ENCODE assay signal across 17 cellular contexts in the genomic region with DNA sequence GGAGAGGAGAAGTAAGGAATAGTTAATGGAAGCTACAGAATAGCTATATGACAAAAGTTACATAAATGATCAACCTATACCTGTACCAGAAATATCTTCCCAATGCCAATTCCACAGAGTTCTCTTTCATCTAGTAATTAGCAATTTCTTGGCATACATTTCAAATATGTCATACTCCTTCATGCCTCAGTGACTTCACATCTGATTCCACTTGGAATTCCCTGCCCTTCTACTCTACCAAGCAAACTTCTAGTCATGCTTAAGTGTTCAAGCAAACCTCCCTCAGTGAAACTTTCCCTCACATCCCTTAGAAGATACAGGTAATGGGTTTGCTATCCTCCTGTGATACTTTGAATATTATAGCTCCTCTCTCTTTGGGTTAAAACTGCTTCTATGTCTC.
"Had no signal": no experiment of that assay in that cellular context is flagged by ENCODE, and none has a peak within 500 bp of the region (broad histone marks: within the 10 kb centered on the region; RNA-seq: fewer than 3 reads in every experiment).

No MANE protein-coding gene starts in this region.

- H3K4me1 ChIP-seq: neural progenitor cell, pancreas, testis, upper lobe of right lung had no signal

- ATAC-seq: activated naive CD8-positive, alpha-beta T cell treated with anti-CD3 and anti-CD28 coated beads, Interleukin-2, amount 50 U/mL, for 24 hours; pancreas; stimulated activated naive CD8-positive, alpha-beta T cell treated with anti-CD3 and anti-CD28 coated beads, Interleukin-15, amount 100 ng/mL, for 72 hours; T-helper 17 cell; upper lobe of right lung had no signal

- H3K27ac ChIP-seq: neural progenitor cell, pancreas, testis, upper lobe of right lung had no signal

- H3K36me3 Mint-ChIP-seq: neural progenitor cell had no signal

- H3K9me3 ChIP-seq: pancreas, testis, upper lobe of right lung had no signal

- H3K36me3 ChIP-seq: neural progenitor cell, pancreas, upper lobe of right lung had no signal

- H3K27ac Mint-ChIP-seq: activated CD4-positive, alpha-beta T cell treated with anti-CD3 and anti-CD28 coated beads, Interleukin-2, amount 10 ng/mL, durations not matched to agents 7 days and 5 days; activated naive CD8-positive, alpha-beta T cell treated with anti-CD3 and anti-CD28 coated beads, Interleukin-2, amount 50 U/mL, for 24 hours; neural progenitor cell; stimulated activated naive CD8-positive, alpha-beta T cell treated with anti-CD3 and anti-CD28 coated beads, Interleukin-15, amount 100 ng/mL, for 72 hours; T-helper 17 cell had no signal

- H3K9me3 Mint-ChIP-seq: activated CD4-positive, alpha-beta T cell treated with anti-CD3 and anti-CD28 coated beads, Interleukin-2, amount 10 ng/mL, durations not matched to agents 7 days and 5 days; activated naive CD8-positive, alpha-beta T cell treated with anti-CD3 and anti-CD28 coated beads, Interleukin-2, amount 50 U/mL, for 24 hours; neural progenitor cell; stimulated activated naive CD8-positive, alpha-beta T cell treated with anti-CD3 and anti-CD28 coated beads, Interleukin-15, amount 100 ng/mL, for 72 hours had no signal

- H3K4me3 ChIP-seq: neural progenitor cell, pancreas, testis, upper lobe of right lung had no signal

- H3K4me3 Mint-ChIP-seq: activated CD4-positive, alpha-beta T cell treated with anti-CD3 and anti-CD28 coated beads, Interleukin-2, amount 10 ng/mL, durations not matched to agents 7 days and 5 days; activated naive CD8-positive, alpha-beta T cell treated with anti-CD3 and anti-CD28 coated beads, Interleukin-2, amount 50 U/mL, for 24 hours; neural progenitor cell; stimulated activated naive CD8-positive, alpha-beta T cell treated with anti-CD3 and anti-CD28 coated beads, Interleukin-15, amount 100 ng/mL, for 72 hours; T-helper 17 cell had no signal

- H3K27me3 Mint-ChIP-seq: activated CD4-positive, alpha-beta T cell treated with anti-CD3 and anti-CD28 coated beads, Interleukin-2, amount 10 ng/mL, durations not matched to agents 7 days and 5 days; activated naive CD8-positive, alpha-beta T cell treated with anti-CD3 and anti-CD28 coated beads, Interleukin-2, amount 50 U/mL, for 24 hours; stimulated activated naive CD8-positive, alpha-beta T cell treated with anti-CD3 and anti-CD28 coated beads, Interleukin-15, amount 100 ng/mL, for 72 hours; T-helper 17 cell had no signal

- H3K4me1 Mint-ChIP-seq: activated CD4-positive, alpha-beta T cell treated with anti-CD3 and anti-CD28 coated beads, Interleukin-2, amount 10 ng/mL, durations not matched to agents 7 days and 5 days; activated naive CD8-positive, alpha-beta T cell treated with anti-CD3 and anti-CD28 coated beads, Interleukin-2, amount 50 U/mL, for 24 hours; neural progenitor cell; stimulated activated naive CD8-positive, alpha-beta T cell treated with anti-CD3 and anti-CD28 coated beads, Interleukin-15, amount 100 ng/mL, for 72 hours; T-helper 17 cell had no signal

- H3K27me3 ChIP-seq: neural progenitor cell, pancreas, testis, upper lobe of right lung had no signal

- DNase-seq: activated CD4-positive, alpha-beta T cell treated with anti-CD3 and anti-CD28 coated beads, Interleukin-2, amount 10 ng/mL, durations not matched to agents 7 days and 5 days; activated CD4-positive, CD25-positive, alpha-beta regulatory T cell; activated CD8-positive, alpha-beta memory T cell treated with anti-CD3 and anti-CD28 coated beads for 24 hours; activated naive CD4-positive, alpha-beta T cell treated with Interleukin-2 at 50 U/mL for 16 hours; activated naive CD8-positive, alpha-beta T cell treated with anti-CD3 and anti-CD28 coated beads, Interleukin-2, amount 50 U/mL, for 24 hours; caudate nucleus; cortex of kidney; effector CD8-positive, alpha-beta T cell; pancreas; retina; stimulated activated CD4-positive, alpha-beta T cell treated with anti-CD3 and anti-CD28 coated beads, Interleukin-15, amount 100 ng/mL, for 24 hours; stimulated activated CD4-positive, alpha-beta T cell treated with anti-CD3 and anti-CD28 coated beads, Interleukin-4, amount 100 ng/mL, for 24 hours; stimulated activated naive CD8-positive, alpha-beta T cell treated with anti-CD3 and anti-CD28 coated beads, Interleukin-15, amount 100 ng/mL, for 72 hours; T-helper 17 cell; testis; upper lobe of right lung had no signal
